ENCODE assay signal across 9 cellular contexts in the genomic region with DNA sequence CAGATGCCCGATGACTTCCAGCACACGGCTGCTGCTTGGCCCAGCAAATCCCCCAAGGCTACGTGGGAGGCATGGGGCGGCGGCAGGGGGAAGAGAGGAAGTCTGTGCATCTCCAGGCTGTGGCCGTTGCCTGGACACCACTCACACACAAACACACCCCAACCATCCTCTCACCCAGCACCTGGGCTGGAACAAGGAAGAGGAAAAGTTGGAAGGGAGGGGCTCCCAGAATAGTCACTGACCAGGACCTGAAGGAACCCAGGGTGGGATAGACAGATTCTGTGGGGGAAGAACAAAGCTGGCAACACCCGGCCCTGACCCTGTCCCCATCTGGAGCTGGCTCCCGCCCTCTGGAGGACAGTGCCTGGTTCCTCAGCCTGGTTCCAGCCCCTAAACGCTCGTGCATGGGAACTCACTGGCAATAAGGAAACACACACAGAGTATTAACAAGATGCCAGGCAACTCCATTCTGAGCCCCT. TPM values are rescaled to one million over a fixed set of nuclear protein-coding genes. Genes with fewer than 3 reads are reported as not detected.
DNase-seq lines count a peak whose midpoint lies in the region; ATAC-seq and TF ChIP-seq lines count a peak whose summit lies in the region.
"Had no signal": no experiment of that assay in that cellular context is flagged by ENCODE, and none has a peak within 500 bp of the region (broad histone marks: within the 10 kb centered on the region; RNA-seq: fewer than 3 reads in every experiment).

No MANE protein-coding gene starts in this region.

- no peak for TF ChIP-seq CTCF in mucosa of descending colon (IDR thresholded peaks at IDR 0.05)
- no peak for TF ChIP-seq CTCF in A673 (conservative IDR thresholded peaks at IDR 0.05; ENCODE audit: low read depth, low read length)

- intact Hi-C loops in mucosa of descending colon (cut with DNase I, micrococcal nuclease) (no loop called here), A673 (cut with micrococcal nuclease; ENCODE audit: unreplicated experiment) (no loop called here)

- H3K4me1 ChIP-seq in mucosa of descending colon (ENCODE audit: low read depth), result peaks cover 25% of the 10 kb centered on the region
- no peaks in the 10 kb centered on the region for H3K4me1 ChIP-seq in A673 (ENCODE audit: insufficient read depth, low read length, poor library complexity, severe bottlenecking)

- CTCF ChIA-PET in A673 (lab: Charles Lee), result no interaction called here

- H3K9me3 ChIP-seq in mucosa of descending colon (no peaks in the 10 kb centered on the region), A673 (ENCODE audit: low read depth, low read length, poor library complexity, severe bottlenecking) (no peaks in the 10 kb centered on the region)

- H3K36me3 ChIP-seq in mucosa of descending colon (ENCODE audit: low read depth) (peaks cover 4% of the 10 kb centered on the region), A673 (ENCODE audit: insufficient read depth, low read length, poor library complexity, severe bottlenecking) (peaks cover 31% of the 10 kb centered on the region)

- POLR2A ChIA-PET in A673 (lab: Charles Lee; ENCODE audit: low non-redundant PET), result no interaction called here

- no TSS peak for BruUV-seq in A673 (replicated peaks; lab: Mats Ljungman, UMichigan)

- H3K4me3 ChIP-seq in mucosa of descending colon, result no peak overlapping the region
- H3K4me3 ChIP-seq in A673 (ENCODE audit: low read depth, low read length, poor library complexity, severe bottlenecking), result no peak overlapping the region

- H3K27ac ChIP-seq in A673 (ENCODE audit: low read depth, low read length, poor library complexity, severe bottlenecking), result no peak overlapping the region

- no peaks in the 10 kb centered on the region for H3K27me3 ChIP-seq in A673 (replicated peaks; ENCODE audit: insufficient read depth, low read depth, low read length, poor library complexity)

- DNase-seq in DMS153 treated with DMSO at 0.1 percent for 48 hours (lab: John Stamatoyannopoulos, UW; ENCODE audit: unreplicated experiment) (peak; percentile 15), MV-4-11 (lab: John Stamatoyannopoulos, UW) (peak; percentile 58), dermis blood vessel endothelial cell (peak; percentile 53), mucosa of descending colon (peak; percentile 61 to 77 (median 70)), A673 (ENCODE audit: low spot score) (no peak)
- DNase-seq in stimulated activated CD4-positive, alpha-beta T cell treated with anti-CD3 and anti-CD28 coated beads, Interleukin-4, amount 100 ng/mL, for 4 hours, result no peak
- DNase-seq: nucleus accumbens had no signal

- peak; percentile 91 for ATAC-seq in mucosa of descending colon
- no peak for ATAC-seq in GM21447 (IDR thresholded peaks at IDR 0.05; ENCODE audit: unreplicated experiment)
- no peak for ATAC-seq in GM19397 (IDR thresholded peaks at IDR 0.05; ENCODE audit: unreplicated experiment)

RNA-seq across cellular contexts. Expression of a gene that starts 11.2 kb away (rescaled TPM):
- 23.8 and 54.5 TPM in 2 replicates for total RNA-seq in dermis blood vessel endothelial cell
- 10 to 100 TPM; 60.0 to 72.9 (median 65.9) TPM for total RNA-seq in mucosa of descending colon
- total RNA-seq in A673 (2021), result 103 and 108 TPM in 2 replicates

RNA-seq across cellular contexts. Expression of a gene that starts 19.1 kb away (rescaled TPM):
- 1.0 and 1.1 TPM in 2 replicates for total RNA-seq in dermis blood vessel endothelial cell
- total RNA-seq in mucosa of descending colon, result 1 to 10 TPM; 3.4 to 4.5 (median 3.7) TPM
- total RNA-seq in A673 (2021), result 4.8 and 6.1 TPM in 2 replicates

RNA-seq across cellular contexts. Expression of a gene that starts 32.2 kb away (rescaled TPM):
- total RNA-seq in dermis blood vessel endothelial cell (23.5 and 41.4 TPM in 2 replicates), mucosa of descending colon (10 to 100 TPM; 25.6 to 36.0 (median 29.5) TPM), A673 (2021) (80.3 and 83.4 TPM in 2 replicates)

RNA-seq across cellular contexts. Expression of a gene that starts 36.1 kb away (rescaled TPM):
- total RNA-seq in dermis blood vessel endothelial cell (0.79 and 2.2 TPM in 2 replicates), mucosa of descending colon (10 to 100 TPM in 1 of 3 donors, 1 to 10 TPM in 2; 1.6 to 18.1 (median 1.9) TPM), A673 (2021) (30.5 and 36.8 TPM in 2 replicates)

RNA-seq across cellular contexts. Expression of a gene that starts 38.4 kb away (rescaled TPM):
- 0.17 and 0.19 TPM in 2 replicates for total RNA-seq in dermis blood vessel endothelial cell
- 100 to 1,000 TPM in 1 of 3 donors, 10 to 100 TPM in 2; 62.3 to 181 (median 94.8) TPM for total RNA-seq in mucosa of descending colon
- total RNA-seq in A673 (2021), result 0.17 and 0.55 TPM in 2 replicates

Comparison
In these comparisons a context has a peak if more than half of its experiments do, and no peak if none do; other contexts are left out.
1. DNase-seq: peak in DMS153 treated with DMSO at 0.1 percent for 48 hours (single experiment), MV-4-11 (single experiment), dermis blood vessel endothelial cell (single experiment) and mucosa of descending colon (3 of 3); none in A673 (single experiment) and stimulated activated CD4-positive, alpha-beta T cell treated with anti-CD3 and anti-CD28 coated beads, Interleukin-4, amount 100 ng/mL, for 4 hours (0 of 2).